Comparison of ENCODE assay signal across 13 cellular contexts in the genomic region with DNA sequence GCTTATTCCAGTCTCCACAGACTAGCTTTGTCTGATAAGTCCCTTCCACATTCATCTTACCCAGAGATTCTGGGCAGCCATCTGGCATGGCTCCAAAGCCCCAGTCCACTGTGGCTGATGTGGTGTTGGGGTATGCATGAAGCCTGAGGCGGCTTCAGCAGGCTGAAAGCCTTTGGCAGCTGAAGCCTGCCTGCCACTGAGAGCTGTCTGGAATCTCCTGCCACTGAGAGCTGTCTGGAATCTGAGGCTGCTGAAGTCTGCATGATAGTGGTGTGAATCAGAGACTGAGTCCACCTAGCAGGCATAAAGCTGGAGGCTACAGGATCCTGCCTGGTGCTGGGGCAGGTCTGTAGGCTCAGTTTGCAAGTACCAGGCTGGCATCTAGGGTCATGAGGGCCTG.
DNase-seq lines count a peak whose midpoint lies in the region; ATAC-seq, FAIRE-seq and TF ChIP-seq lines count a peak whose summit lies in the region.
"Had no signal": no experiment of that assay in that cellular context is flagged by ENCODE, and none has a peak within 500 bp of the region (broad histone marks: within the 10 kb centered on the region; RNA-seq: fewer than 3 reads in every experiment).

No MANE protein-coding gene starts in this region.

- H3K27me3 ChIP-seq in GM23248 (replicated peaks; ENCODE audit: insufficient read depth): no peaks in the 10 kb centered on the region

- H3K4me1 Mint-ChIP-seq in WTC11: peaks cover 14% of the 10 kb centered on the region
- H3K4me1 Mint-ChIP-seq: nephron progenitor cell had no signal

- no peak for FAIRE-seq in A549 (lab: Jason Lieb, UNC)
- FAIRE-seq: endothelial cell of umbilical vein had no signal

- DNase-seq in A549 (ENCODE audit: low read depth in 1 of 2, low spot score in 1 of 2) (peak in 1 of 2 experiments; percentile 3), GM23248 (peak; percentile 71), WTC11 (ENCODE audit: low spot score) (peak; percentile 17), iPS-NIHi11 (ENCODE audit: low spot score) (peak; percentile 10), NCI-H2171 (lab: John Stamatoyannopoulos, UW) (no peak), sciatic nerve (ENCODE audit: low spot score) (no peak), NCI-H1436 treated with DMSO at 0.1 percent for 48 hours (lab: John Stamatoyannopoulos, UW) (no peak)
- DNase-seq in activated CD4-positive, alpha-beta T cell treated with anti-CD3 and anti-CD28 coated beads, Interleukin-2, amount 50 U/mL, for 4 hours: no peak
- DNase-seq: C1 segment of cervical spinal cord, NCI-H146, nephron progenitor cell, OCI-M1 had no signal

- WGBS in A549 (ENCODE audit: missing lambda C conversion rate): 11% methylated on average over 1 of the region's 1 CpG
- WGBS in GM23248 (ENCODE audit: low coverage in 1 of 2, low lambda C conversion rate in 2 of 2, missing lambda C conversion rate in 2 of 2), 2 experiments: 21 to 50% methylated on average over 1 of the region's 1 CpG

- no peaks in the 10 kb centered on the region for H3K9me3 Mint-ChIP-seq in WTC11
- H3K9me3 Mint-ChIP-seq: nephron progenitor cell had no signal

- TF ChIP-seq RAD21 in A549 (conservative IDR thresholded peaks at IDR 0.05 in 1 of 2, IDR thresholded peaks at IDR 0.05 in 1 of 2): no peak

- H3K27ac ChIP-seq in A549 (no peak overlapping the region), GM23248 (peak overlapping the region; percentile 27; the same call in 1 of the 2 replicates)

- TF ChIP-seq EP300 in A549 (IDR thresholded peaks at IDR 0.05): no peak

- no peaks in the 10 kb centered on the region for H4K20me1 ChIP-seq in GM23248 (ENCODE audit: insufficient read depth)

- TF ChIP-seq POLR2A in A549 (IDR thresholded peaks at IDR 0.05; ENCODE audit: low read length): no peak

- no peaks in the 10 kb centered on the region for H3K79me2 ChIP-seq in GM23248 (ENCODE audit: insufficient read depth)

- no peaks in the 10 kb centered on the region for H3K36me3 ChIP-seq in GM23248 (ENCODE audit: low read depth)

- H2AFZ ChIP-seq in GM23248: no peak overlapping the region

- no peaks in the 10 kb centered on the region for H3K27me3 Mint-ChIP-seq in WTC11 (ENCODE audit: low read depth)

- CTCF ChIA-PET in A549 (lab: Yijun Ruan, JAX) (interaction anchor here (1.2 kb wide), 1 partner anchor 12 kb away, joined by 4 read pairs; no protein-coding TSS in a partner anchor), WTC11 (lab: Charles Lee) (interaction anchor here (0.7 to 5.7 kb wide), 4 partner anchors 18 to 136 kb away, joined by 3 to 33 read pairs (median 4); no protein-coding TSS in a partner anchor)

- H3K4me3 Mint-ChIP-seq in WTC11: no peak overlapping the region
- H3K4me3 Mint-ChIP-seq: nephron progenitor cell had no signal

- H3K4me3 ChIP-seq in A549 (no peak overlapping the region), GM23248 (no peak overlapping the region)

- H3K9me3 ChIP-seq in A549: no peaks in the 10 kb centered on the region
- no peaks in the 10 kb centered on the region for H3K9me3 ChIP-seq in GM23248 (ENCODE audit: low read depth)

- intact Hi-C loops in sciatic nerve (cut with DNase I): no loop called here

- peak; percentile 59 to 67 for ATAC-seq in A549
- peak; percentile 93 for ATAC-seq in WTC11
- no peak for ATAC-seq in sciatic nerve

- no peaks in the 10 kb centered on the region for H3K4me1 ChIP-seq in A549
- peaks cover 34% of the 10 kb centered on the region for H3K4me1 ChIP-seq in GM23248 (ENCODE audit: insufficient read depth)

- no peaks in the 10 kb centered on the region for H3K9me2 ChIP-seq in GM23248 (ENCODE audit: insufficient read depth)

- POLR2A ChIA-PET in A549 (lab: Yijun Ruan, JAX): no interaction called here
- POLR2A ChIA-PET in WTC11 (lab: Charles Lee): no interaction called here

- no peak overlapping the region for H3K4me2 ChIP-seq in A549
- H3K4me2 ChIP-seq in GM23248 (ENCODE audit: unreplicated experiment): no peak overlapping the region

- TF ChIP-seq CTCF in A549 (IDR thresholded peaks at IDR 0.05) (no peak), WTC11 (IDR thresholded peaks at IDR 0.05) (no peak)

- no peak overlapping the region for H3K27ac Mint-ChIP-seq in WTC11
- H3K27ac Mint-ChIP-seq: nephron progenitor cell had no signal

- H3K9ac ChIP-seq in GM23248: no peak overlapping the region

- no peaks in the 10 kb centered on the region for H3K36me3 Mint-ChIP-seq in WTC11

- H3F3A ChIP-seq in GM23248 (ENCODE audit: insufficient read depth): peaks cover 11% of the 10 kb centered on the region; the same call in 1 of the 2 replicates

- in situ Hi-C loops in GM23248 (cut with MboI): loop anchor here (25.0 kb wide), 1 partner anchor 322 kb away; no protein-coding TSS in a partner anchor

TF ChIP-seq in A549, 52 proteins besides CTCF, POLR2A, EP300 and RAD21:
- TF ChIP-seq CHD2 (IDR thresholded peaks at IDR 0.05; ENCODE audit: low read length, partially characterized antibody) (no peak), KDM5A (IDR thresholded peaks at IDR 0.05) (no peak), HEYL (CRISPR knock-in tag; IDR thresholded peaks at IDR 0.05) (no peak), RCOR1 (IDR thresholded peaks at IDR 0.05; ENCODE audit: low read depth, low read length) (no peak)

TF ChIP-seq in WTC11, 78 proteins besides CTCF, POLR2A, EP300 and RAD21 (continues in another document):
- no peak for TF ChIP-seq GRHL2 (CRISPR knock-in tag; IDR thresholded peaks at IDR 0.05; ENCODE audit: insufficient replicate concordance, severe bottlenecking)
- TF ChIP-seq ESRRA (CRISPR knock-in tag; IDR thresholded peaks at IDR 0.05; ENCODE audit: borderline replicate concordance): no peak
- no peak for TF ChIP-seq IRF2 (CRISPR knock-in tag; IDR thresholded peaks at IDR 0.05; ENCODE audit: borderline replicate concordance, low read depth)
- TF ChIP-seq, protein P1, sequence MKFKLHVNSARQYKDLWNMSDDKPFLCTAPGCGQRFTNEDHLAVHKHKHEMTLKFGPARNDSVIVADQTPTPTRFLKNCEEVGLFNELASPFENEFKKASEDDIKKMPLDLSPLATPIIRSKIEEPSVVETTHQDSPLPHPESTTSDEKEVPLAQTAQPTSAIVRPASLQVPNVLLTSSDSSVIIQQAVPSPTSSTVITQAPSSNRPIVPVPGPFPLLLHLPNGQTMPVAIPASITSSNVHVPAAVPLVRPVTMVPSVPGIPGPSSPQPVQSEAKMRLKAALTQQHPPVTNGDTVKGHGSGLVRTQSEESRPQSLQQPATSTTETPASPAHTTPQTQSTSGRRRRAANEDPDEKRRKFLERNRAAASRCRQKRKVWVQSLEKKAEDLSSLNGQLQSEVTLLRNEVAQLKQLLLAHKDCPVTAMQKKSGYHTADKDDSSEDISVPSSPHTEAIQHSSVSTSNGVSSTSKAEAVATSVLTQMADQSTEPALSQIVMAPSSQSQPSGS (CRISPR knock-in tag; IDR thresholded peaks at IDR 0.05; ENCODE audit: borderline replicate concordance, low read depth): no peak
- TF ChIP-seq, protein P2, sequence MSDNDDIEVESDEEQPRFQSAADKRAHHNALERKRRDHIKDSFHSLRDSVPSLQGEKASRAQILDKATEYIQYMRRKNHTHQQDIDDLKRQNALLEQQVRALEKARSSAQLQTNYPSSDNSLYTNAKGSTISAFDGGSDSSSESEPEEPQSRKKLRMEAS (CRISPR knock-in tag; IDR thresholded peaks at IDR 0.05): no peak
- TF ChIP-seq CREM (CRISPR knock-in tag; IDR thresholded peaks at IDR 0.05): no peak
- TF ChIP-seq ZNF219 (CRISPR knock-in tag; IDR thresholded peaks at IDR 0.05; ENCODE audit: borderline replicate concordance): no peak
- TF ChIP-seq JUN (CRISPR knock-in tag; IDR thresholded peaks at IDR 0.05): no peak
- no peak for TF ChIP-seq NR1H2 (CRISPR knock-in tag; IDR thresholded peaks at IDR 0.05)
- TF ChIP-seq PRDM15 (CRISPR knock-in tag; IDR thresholded peaks at IDR 0.05): no peak
- no peak for TF ChIP-seq ZNF425 (CRISPR knock-in tag; conservative IDR thresholded peaks at IDR 0.05)

Comparison
In these comparisons a context has a peak if more than half of its experiments do, and no peak if none do; other contexts are left out.
1. DNase-seq: peak in GM23248 (single experiment), WTC11 (single experiment) and iPS-NIHi11 (single experiment); none in activated CD4-positive, alpha-beta T cell treated with anti-CD3 and anti-CD28 coated beads, Interleukin-2, amount 50 U/mL, for 4 hours (0 of 2), NCI-H2171 (single experiment), sciatic nerve (single experiment) and NCI-H1436 treated with DMSO at 0.1 percent for 48 hours (single experiment).